8 cellular contexts compared by ENCODE assay signal in the genomic region with DNA sequence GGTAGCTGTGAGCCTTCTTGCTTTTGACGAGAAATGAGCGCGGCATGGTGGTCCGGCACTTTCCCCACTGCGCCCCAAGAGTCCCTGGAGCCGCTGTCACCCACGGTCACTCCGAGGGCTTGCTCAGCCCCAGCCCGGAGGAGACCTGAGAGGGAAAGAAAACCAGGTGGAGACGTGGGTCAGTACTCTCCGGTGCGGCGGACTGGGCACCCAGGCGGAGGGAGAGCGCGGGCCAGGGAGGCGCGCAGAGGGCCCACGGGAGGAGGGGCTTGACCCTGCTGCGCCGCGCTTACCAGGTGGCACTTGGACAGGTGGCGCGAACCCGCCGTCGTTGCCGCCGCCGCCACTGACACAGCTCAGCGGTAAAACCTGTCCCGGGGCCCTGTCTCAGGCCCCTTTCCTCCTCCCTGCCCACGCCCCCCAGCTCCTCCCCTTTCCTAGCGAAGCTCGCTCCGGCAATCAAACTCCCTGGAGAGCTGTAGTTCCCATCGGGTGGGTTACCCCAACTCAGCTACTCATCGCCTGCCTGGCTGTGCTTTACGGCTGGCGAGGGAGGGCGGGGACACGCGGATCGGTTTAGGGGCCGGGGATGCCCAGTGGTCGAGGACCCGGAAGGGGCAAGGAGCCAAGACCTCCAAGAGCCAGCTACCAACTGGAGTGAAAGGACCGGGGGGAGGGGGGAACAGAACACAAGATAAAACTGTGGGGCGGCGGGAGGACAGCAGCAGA. TPM values are rescaled to one million over a fixed set of nuclear protein-coding genes. Genes with fewer than 3 reads are reported as not detected.
DNase-seq lines count a peak whose midpoint lies in the region; ATAC-seq and TF ChIP-seq lines count a peak whose summit lies in the region.

No MANE protein-coding gene starts in this region.

- TF ChIP-seq CTCF in GM06990 (IDR thresholded peaks at IDR 0.05; ENCODE audit: insufficient read depth, low read length, poor library complexity, severe bottlenecking): no peak
- TF ChIP-seq CTCF in coronary artery (IDR thresholded peaks at IDR 0.05): no peak
- TF ChIP-seq CTCF in osteoblast (IDR thresholded peaks at IDR 0.05; ENCODE audit: extremely low read depth, low read depth, low read length): no peak

- ATAC-seq in GM21528 (IDR thresholded peaks at IDR 0.05; ENCODE audit: low FRiP score, unreplicated experiment): no peak
- ATAC-seq in HG03469 (IDR thresholded peaks at IDR 0.05; ENCODE audit: unreplicated experiment): no peak

- H3K27me3 ChIP-seq in GM06990 (replicated peaks; ENCODE audit: control insufficient read depth, insufficient read depth, low read length) (no peaks in the 10 kb centered on the region), osteoblast (ENCODE audit: insufficient read depth, low read length) (peaks cover 97% of the 10 kb centered on the region)

- in situ Hi-C loops in KBM-7 (cut with MboI; ENCODE audit: low pct_unique_long_range_greater_than_20kb, low sequenced_read_pairs): loop anchor here (10.0 kb wide), 1 partner anchor 121 kb away; no protein-coding TSS in a partner anchor

- H3K27ac ChIP-seq in coronary artery: no peak overlapping the region
- H3K27ac ChIP-seq in osteoblast (ENCODE audit: low read depth, low read length): no peak overlapping the region

- peaks cover 13% of the 10 kb centered on the region for H4K20me1 ChIP-seq in osteoblast (ENCODE audit: insufficient read depth, low read length)

- H3K36me3 ChIP-seq in GM06990 (ENCODE audit: control insufficient read depth, insufficient read depth, low read length) (peaks cover 3% of the 10 kb centered on the region), osteoblast (ENCODE audit: insufficient read depth, low read length) (no peaks in the 10 kb centered on the region)

- H3K9me3 ChIP-seq in osteoblast (ENCODE audit: low read depth, low read length): no peaks in the 10 kb centered on the region

- DNase-seq in GM06990 (ENCODE audit: extremely low read depth, insufficient read length) (peak; percentile 52), KBM-7 (peak; percentile 85), T1000 (lab: John Stamatoyannopoulos, UW) (peak; percentile 3), coronary artery (ENCODE audit: low spot score) (no peak), osteoblast (ENCODE audit: insufficient read length, low spot score, missing footprints) (peak; percentile 88), nucleus accumbens (lab: John Stamatoyannopoulos, UW) (no peak)

- peak overlapping the region; percentile 81 for H3K4me2 ChIP-seq in osteoblast (ENCODE audit: insufficient read depth, low read length)

- H3K79me2 ChIP-seq in osteoblast (ENCODE audit: insufficient read depth, low read length): no peaks in the 10 kb centered on the region

- no peak overlapping the region for H2AFZ ChIP-seq in osteoblast (ENCODE audit: low read length)

- H3K4me3 ChIP-seq in GM06990 (replicated peaks; ENCODE audit: low read depth, low read length) (peak overlapping the region; percentile 72), coronary artery (peak overlapping the region; percentile 72), osteoblast (ENCODE audit: insufficient read depth, low read length) (no peak overlapping the region)

- peaks cover 21% of the 10 kb centered on the region for H3K4me1 ChIP-seq in osteoblast (ENCODE audit: insufficient read depth, low read length)

RNA-seq across cellular contexts. Expression of gene GFI1, which starts 3.1 kb away (rescaled TPM):
- total RNA-seq in osteoblast: under 0.01 TPM in 1 of 2 replicates, not detected in the other

Comparison
In these comparisons a context has a peak if more than half of its experiments do, and no peak if none do; other contexts are left out.
1. DNase-seq: peak in GM06990 (single experiment), KBM-7 (single experiment), T1000 (single experiment) and osteoblast (single experiment); none in coronary artery (single experiment) and nucleus accumbens (0 of 56).